Comparison of ENCODE assay signal across 11 cellular contexts in the genomic region with DNA sequence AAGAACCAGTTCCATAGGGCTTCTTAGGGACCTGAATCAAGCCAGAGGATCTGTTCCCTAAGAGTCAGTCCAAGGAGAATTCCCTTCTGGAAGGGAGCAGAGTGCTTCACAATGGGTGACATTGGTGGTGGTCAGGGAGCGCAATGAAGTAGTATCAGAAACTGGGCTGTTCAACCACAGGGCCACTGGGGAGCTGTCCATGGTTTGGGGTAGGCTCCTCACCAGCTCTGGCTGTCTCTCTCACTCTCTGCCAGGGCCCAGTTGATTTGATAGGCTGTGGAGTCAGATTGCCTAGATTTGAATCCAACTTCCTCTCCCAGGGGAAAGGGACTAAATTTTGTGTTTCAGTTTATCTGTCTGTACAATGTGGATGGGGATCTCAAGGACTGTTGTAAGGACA. TPM values are rescaled to one million over a fixed set of nuclear protein-coding genes. Genes with fewer than 3 reads are reported as not detected.
A peak's percentile ranks its signal among the peaks of the same experiment; 100 is the strongest.
DNase-seq lines count a peak whose midpoint lies in the region; ATAC-seq, FAIRE-seq and TF ChIP-seq lines count a peak whose summit lies in the region.
"Had no signal": no experiment of that assay in that cellular context is flagged by ENCODE, and none has a peak within 500 bp of the region (broad histone marks: within the 10 kb centered on the region; RNA-seq: fewer than 3 reads in every experiment).

No MANE protein-coding gene starts in this region.

- H4K20me1 ChIP-seq in K562 (replicated peaks; ENCODE audit: control insufficient read depth, insufficient read depth, low read length): no peaks in the 10 kb centered on the region

- intact Hi-C loops in Calu3 (cut with micrococcal nuclease; ENCODE audit: unreplicated experiment) (no loop called here), K562 (cut with micrococcal nuclease) (no loop called here), spleen (cut with DNase I; ENCODE audit: low total_unique reads) (no loop called here)

- CTCF ChIA-PET in Calu3 (lab: Charles Lee) (no interaction called here), K562 (lab: Yijun Ruan, JAX; ENCODE audit: low intra/inter-chr PET ratio) (no interaction called here)

- BruUV-seq in Calu3 (replicated peaks; lab: Mats Ljungman, UMichigan) (no TSS peak), K562 (replicated peaks; lab: Mats Ljungman, UMichigan) (no TSS peak)

- no peaks in the 10 kb centered on the region for H3K9me3 Mint-ChIP-seq in Calu3 (ENCODE audit: low read depth, unreplicated experiment)

- WGBS in K562 (ENCODE audit: insufficient coverage, low coverage, missing lambda C conversion rate): 9% methylated on average over 1 of the region's 1 CpG
- WGBS in spleen, 5 donors: 60 to 100% (median 72%) methylated on average over 1 of the region's 1 CpG

- H3K27ac ChIP-seq in K562 (ENCODE audit: extremely low read depth, low read depth, low read length) (no peak overlapping the region), spleen (no peak overlapping the region)
- H3K27ac ChIP-seq: neutrophil had no signal

- ATAC-seq in K562: peak; percentile 85
- ATAC-seq in left lobe of liver: peak; percentile 41
- ATAC-seq in GM21390 (IDR thresholded peaks at IDR 0.05; ENCODE audit: unreplicated experiment): no peak
- ATAC-seq in HG03439 (IDR thresholded peaks at IDR 0.05; ENCODE audit: unreplicated experiment): no peak
- no peak for ATAC-seq in HG03378 (IDR thresholded peaks at IDR 0.05; ENCODE audit: unreplicated experiment)

- no peak for TF ChIP-seq EP300 in K562 (IDR thresholded peaks at IDR 0.05; ENCODE audit: low read length)

- no peak overlapping the region for H3K4me3 Mint-ChIP-seq in Calu3 (ENCODE audit: low read depth, unreplicated experiment)

- peak; percentile 15 for DNase-seq in Calu3
- DNase-seq in LHCN-M2 (ENCODE audit: low read depth): peak; percentile 22
- DNase-seq in K562 (ENCODE audit: extremely low read depth in 1 of 4, low spot score in 3 of 4): peak in 2 of 4 experiments; percentile 31 to 36
- DNase-seq in left lobe of liver (ENCODE audit: low spot score): no peak
- no peak for DNase-seq in spleen

- H3K9ac ChIP-seq in K562 (ENCODE audit: insufficient read depth in 1 of 2, low read depth in 2 of 2, low read length in 2 of 2): no peak overlapping the region

- FAIRE-seq in K562 (lab: Jason Lieb, UNC): no peak
- FAIRE-seq: endometrium, GM12892 had no signal

- in situ Hi-C loops in K562 (cut with MboI): no loop called here

- H3K4me1 ChIP-seq in K562 (replicated peaks in 1 of 2; ENCODE audit: control insufficient read depth in 2 of 2, insufficient read depth in 2 of 2, low read length in 2 of 2): peaks cover 0 to 4% of the 10 kb centered on the region in 2 experiments; a peak in 2 of 5 replicates
- H3K4me1 ChIP-seq in spleen: peaks cover 0 to 12% (median 0%) of the 10 kb centered on the region in 6 donors

- no peak overlapping the region for H3K4me2 ChIP-seq in K562 (ENCODE audit: insufficient read depth, low read length)

- TF ChIP-seq RAD21 in K562 (CRISPR knock-in tag; conservative IDR thresholded peaks at IDR 0.05 in 1 of 2, IDR thresholded peaks at IDR 0.05 in 1 of 2): no peak

- POLR2A ChIA-PET in K562 (lab: Yijun Ruan, JAX): interaction anchor here (1.7 kb wide), 1 partner anchor 11 kb away, joined by 6 read pairs; no protein-coding TSS in a partner anchor

- H3K27me3 ChIP-seq in K562 (ENCODE audit: control insufficient read depth in 2 of 2, insufficient read depth in 2 of 2, low read length in 2 of 2) (peaks cover 8% of the 10 kb centered on the region in 2 experiments; a peak in 4 of 5 replicates), spleen (replicated peaks in 1 of 7) (peaks cover 0 to 9% (median 0%) of the 10 kb centered on the region in 7 donors)

- no peaks in the 10 kb centered on the region for H3K36me3 Mint-ChIP-seq in Calu3 (ENCODE audit: insufficient read depth, unreplicated experiment)

- H2AFZ ChIP-seq in K562 (ENCODE audit: low read depth, low read length): no peak overlapping the region

- peaks cover 8% of the 10 kb centered on the region for H3K4me1 Mint-ChIP-seq in Calu3 (ENCODE audit: low read depth, unreplicated experiment)

- H3K79me2 ChIP-seq in K562 (ENCODE audit: control insufficient read depth, insufficient read depth, low read length): no peaks in the 10 kb centered on the region

- no peak overlapping the region for H3K27ac Mint-ChIP-seq in Calu3 (ENCODE audit: unreplicated experiment)

- H3K27me3 Mint-ChIP-seq in Calu3 (ENCODE audit: unreplicated experiment): peaks cover 53% of the 10 kb centered on the region

- H3K9me1 ChIP-seq in K562 (ENCODE audit: control insufficient read depth, insufficient read depth, low read length): no peaks in the 10 kb centered on the region

- no peak for TF ChIP-seq CTCF in Calu3 (IDR thresholded peaks at IDR 0.05; ENCODE audit: unreplicated experiment)
- TF ChIP-seq CTCF in K562 (IDR thresholded peaks at IDR 0.05 in 2 of 3, conservative IDR thresholded peaks at IDR 0.05 in 1 of 3; ENCODE audit: insufficient read depth in 2 of 3, low read depth in 1 of 3, low read length in 3 of 3): no peak
- no peak for TF ChIP-seq CTCF in spleen (IDR thresholded peaks at IDR 0.05 in 8 of 11, conservative IDR thresholded peaks at IDR 0.05 in 3 of 11)

- H3K9me3 ChIP-seq in K562 (replicated peaks; ENCODE audit: control insufficient read depth, insufficient read depth, low read depth, low read length) (no peaks in the 10 kb centered on the region), spleen (no peaks in the 10 kb centered on the region)
- H3K9me3 ChIP-seq: neutrophil had no signal

- H3K4me3 ChIP-seq in K562 (no peak overlapping the region), spleen (no peak overlapping the region)

- no peaks in the 10 kb centered on the region for H3K36me3 ChIP-seq in K562 (ENCODE audit: control insufficient read depth, insufficient read depth, low read length)
- H3K36me3 ChIP-seq in spleen: no peaks in the 10 kb centered on the region
- H3K36me3 ChIP-seq: neutrophil had no signal

- TF ChIP-seq POLR2A in K562 (conservative IDR thresholded peaks at IDR 0.05): no peak
- no peak for TF ChIP-seq POLR2A in spleen (IDR thresholded peaks at IDR 0.05)

TF ChIP-seq in K562, 482 proteins besides CTCF, POLR2A, EP300 and RAD21:
- TF ChIP-seq MIER1 (IDR thresholded peaks at IDR 0.05; ENCODE audit: low read depth) (peak; percentile 92), ZBTB1 (CRISPR knock-in tag; IDR thresholded peaks at IDR 0.05; ENCODE audit: borderline replicate concordance, low read depth) (no peak), EHMT2 (IDR thresholded peaks at IDR 0.05) (peak; percentile 97)
- TF ChIP-seq, protein P1, sequence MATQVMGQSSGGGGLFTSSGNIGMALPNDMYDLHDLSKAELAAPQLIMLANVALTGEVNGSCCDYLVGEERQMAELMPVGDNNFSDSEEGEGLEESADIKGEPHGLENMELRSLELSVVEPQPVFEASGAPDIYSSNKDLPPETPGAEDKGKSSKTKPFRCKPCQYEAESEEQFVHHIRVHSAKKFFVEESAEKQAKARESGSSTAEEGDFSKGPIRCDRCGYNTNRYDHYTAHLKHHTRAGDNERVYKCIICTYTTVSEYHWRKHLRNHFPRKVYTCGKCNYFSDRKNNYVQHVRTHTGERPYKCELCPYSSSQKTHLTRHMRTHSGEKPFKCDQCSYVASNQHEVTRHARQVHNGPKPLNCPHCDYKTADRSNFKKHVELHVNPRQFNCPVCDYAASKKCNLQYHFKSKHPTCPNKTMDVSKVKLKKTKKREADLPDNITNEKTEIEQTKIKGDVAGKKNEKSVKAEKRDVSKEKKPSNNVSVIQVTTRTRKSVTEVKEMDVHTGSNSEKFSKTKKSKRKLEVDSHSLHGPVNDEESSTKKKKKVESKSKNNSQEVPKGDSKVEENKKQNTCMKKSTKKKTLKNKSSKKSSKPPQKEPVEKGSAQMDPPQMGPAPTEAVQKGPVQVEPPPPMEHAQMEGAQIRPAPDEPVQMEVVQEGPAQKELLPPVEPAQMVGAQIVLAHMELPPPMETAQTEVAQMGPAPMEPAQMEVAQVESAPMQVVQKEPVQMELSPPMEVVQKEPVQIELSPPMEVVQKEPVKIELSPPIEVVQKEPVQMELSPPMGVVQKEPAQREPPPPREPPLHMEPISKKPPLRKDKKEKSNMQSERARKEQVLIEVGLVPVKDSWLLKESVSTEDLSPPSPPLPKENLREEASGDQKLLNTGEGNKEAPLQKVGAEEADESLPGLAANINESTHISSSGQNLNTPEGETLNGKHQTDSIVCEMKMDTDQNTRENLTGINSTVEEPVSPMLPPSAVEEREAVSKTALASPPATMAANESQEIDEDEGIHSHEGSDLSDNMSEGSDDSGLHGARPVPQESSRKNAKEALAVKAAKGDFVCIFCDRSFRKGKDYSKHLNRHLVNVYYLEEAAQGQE (CRISPR knock-in tag; IDR thresholded peaks at IDR 0.05; ENCODE audit: low read depth): peak; percentile 93
TF ChIP-seq in K562: peak in this region for 3.

RNA-seq across cellular contexts. Expression of a gene that starts 36.7 kb away (rescaled TPM):
- 94.5 and 98.5 TPM in 2 replicates for total RNA-seq in Calu3 (2022)
- total RNA-seq in LHCN-M2 (2014; rRNA removed): 19.5 and 20.2 TPM in 2 replicates
- polyA plus RNA-seq in LHCN-M2 (2012): 5.1 TPM
- total RNA-seq in K562 (2011; cell fraction: chromatin; rRNA removed; ENCODE audit: low replicate concordance): 59.5 and 192 TPM in 2 replicates
- 37.7 and 41.8 TPM in 2 replicates for total RNA-seq in K562 (2011; cell fraction: nucleolus; rRNA removed)
- total RNA-seq in K562 (2011; cell fraction: nucleoplasm; rRNA removed): 62.7 and 85.0 TPM in 2 replicates
- total RNA-seq in K562 (2014; rRNA removed): 12.8 and 13.3 TPM in 2 replicates
- 24.2 and 31.3 TPM in 2 replicates for total RNA-seq in K562 (2014; rRNA removed; fragmentation: Illumina TruSeq; extraction: Trizol)
- total RNA-seq in K562 (2015; rRNA removed; fragmentation: Illumina TruSeq; extraction: Trizol): 18.9 and 21.6 TPM in 2 replicates
- 19.8 and 22.5 TPM in 2 replicates for total RNA-seq in K562 (2021)
- polyA plus RNA-seq in K562 (2011; rRNA removed): 15.0 and 16.4 TPM in 2 replicates
- polyA plus RNA-seq in K562 (2011; cell fraction: cytosol; rRNA removed): 4.9 and 9.2 TPM in 2 replicates
- polyA plus RNA-seq in K562 (2011; cell fraction: nucleus; rRNA removed): 81.7 and 82.2 TPM in 2 replicates
- polyA plus RNA-seq in K562 (2012): 7.4 and 11.0 TPM in 2 replicates
- polyA plus RNA-seq in K562 (2014; fragmentation: Illumina TruSeq; extraction: Trizol): 10.8 and 11.4 TPM in 2 replicates
- polyA plus RNA-seq in K562 (2014; fragmentation: Nextera tagmentation; extraction: Ambion mirVana): 10 to 100 TPM in 1 of 2 experiments, 1 to 10 TPM in 1; 3.9 to 10.9 TPM
- polyA plus RNA-seq in K562 (2014; rRNA removed): 8.5 and 9.0 TPM in 2 replicates
- 61.9 and 104 TPM in 2 replicates for polyA minus RNA-seq in K562 (2011; rRNA and poly(A)+ RNA removed)
- 13.1 and 16.2 TPM in 2 replicates for polyA minus RNA-seq in K562 (2011; cell fraction: cytosol; rRNA and poly(A)+ RNA removed)
- 78.5 and 164 TPM in 2 replicates for polyA minus RNA-seq in K562 (2011; cell fraction: nucleus; rRNA and poly(A)+ RNA removed)
- 12.1 TPM for total RNA-seq in left lobe of liver
- total RNA-seq in spleen: 10 to 100 TPM; 45.0 to 68.3 (median 52.8) TPM
- polyA plus RNA-seq in spleen: 1 to 10 TPM; 4.2 to 6.1 (median 5.4) TPM

Comparison
In these comparisons a context has a peak if more than half of its experiments do, and no peak if none do; other contexts are left out.
1. DNase-seq: peak in Calu3 (single experiment) and LHCN-M2 (single experiment); none in left lobe of liver (single experiment) and spleen (single experiment).
2. ATAC-seq: peak in K562 (single experiment) and left lobe of liver (single experiment); none in GM21390 (single experiment), HG03439 (single experiment) and HG03378 (single experiment).